Comparison of ENCODE assay signal across 1 cellular context in genomic region chr12:46908236-46908935, GRCh38.
TF ChIP-seq lines count a peak whose summit lies in the region.

No MANE protein-coding gene starts in this region.

TF ChIP-seq in IMR-90, 13 proteins besides CTCF, POLR2A, EP300 and RAD21:
- TF ChIP-seq RCOR1 (IDR thresholded peaks at IDR 0.05; ENCODE audit: insufficient replicate concordance, low read length): no peak
- no peak for TF ChIP-seq MXI1 (IDR thresholded peaks at IDR 0.05; ENCODE audit: borderline replicate concordance, low read depth, low read length)
- no peak for TF ChIP-seq BHLHE40 (IDR thresholded peaks at IDR 0.05; ENCODE audit: low read depth, low read length)
- no peak for TF ChIP-seq CEBPB (IDR thresholded peaks at IDR 0.05; ENCODE audit: low read depth, low read length)
- TF ChIP-seq SMC3 (IDR thresholded peaks at IDR 0.05; ENCODE audit: low read depth, low read length): no peak
- no peak for TF ChIP-seq MAZ (IDR thresholded peaks at IDR 0.05; ENCODE audit: borderline replicate concordance, low read depth, low read length)
- no peak for TF ChIP-seq NFE2L2 (IDR thresholded peaks at IDR 0.05; ENCODE audit: low read depth, low read length)
TF ChIP-seq in IMR-90: peak in this region for 0.
